Comparison of ENCODE assay signal across 26 cellular contexts in the genomic region with DNA sequence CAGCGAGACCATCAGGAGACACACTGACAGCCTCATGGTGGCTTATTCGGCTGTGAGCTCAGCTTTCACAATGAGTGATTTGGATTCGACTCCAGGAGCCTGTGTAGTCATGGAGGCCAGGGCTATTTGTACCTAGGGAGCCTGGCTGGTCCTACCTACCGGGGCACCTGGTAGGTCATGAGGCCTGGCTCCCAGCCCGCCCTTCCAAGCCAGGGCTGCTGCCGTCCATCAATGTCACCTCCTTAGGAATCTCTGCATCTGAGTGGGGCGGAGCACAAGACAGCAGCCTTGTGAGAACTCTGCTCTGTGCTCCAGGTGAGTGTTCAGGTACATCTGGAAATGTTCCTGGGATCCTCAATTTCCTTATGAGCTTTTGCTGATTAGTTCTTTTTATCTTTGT. TPM values are rescaled to one million over a fixed set of nuclear protein-coding genes. Genes with fewer than 3 reads are reported as not detected.
A peak's percentile ranks its signal among the peaks of the same experiment; 100 is the strongest.
DNase-seq lines count a peak whose midpoint lies in the region; ATAC-seq and TF ChIP-seq lines count a peak whose summit lies in the region.
"Had no signal": no experiment of that assay in that cellular context is flagged by ENCODE, and none has a peak within 500 bp of the region (broad histone marks: within the 10 kb centered on the region; RNA-seq: fewer than 3 reads in every experiment).

A gene with protein sequence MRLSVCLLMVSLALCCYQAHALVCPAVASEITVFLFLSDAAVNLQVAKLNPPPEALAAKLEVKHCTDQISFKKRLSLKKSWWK (minus strand): TSS at position 101 of the 400 bp plus-strand sequence. CDS start 65 bp downstream, at position 36.

- H3K79me2 ChIP-seq in trophoblast cell (ENCODE audit: control insufficient read depth, insufficient read depth, low read length, poor library complexity) = no peaks in the 10 kb centered on the region

- no peak within 1 kb of the TSS for H2BK120ac ChIP-seq in trophoblast cell (ENCODE audit: insufficient read depth, low read length, poor library complexity)

- TF ChIP-seq CTCF in type B pancreatic cell (conservative IDR thresholded peaks at IDR 0.05) = no peak

- no peaks in the 10 kb centered on the region for H3K4me1 ChIP-seq in trophoblast cell (ENCODE audit: control insufficient read depth in 1 of 2, insufficient read depth in 2 of 2, low read length in 2 of 2)
- H3K4me1 ChIP-seq: BE2C, BLaER1 had no signal

- no peak within 1 kb of the TSS for H2BK12ac ChIP-seq in trophoblast cell (ENCODE audit: low read length)

- H3K4me3 ChIP-seq in trophoblast cell (ENCODE audit: low read depth, low read length) = peak within 1 kb of the TSS; percentile 9
- H3K4me3 ChIP-seq: BLaER1 had no signal

- H3K9me3 ChIP-seq in T-helper 17 cell (ENCODE audit: control insufficient read depth, low read length, poor library complexity, severe bottlenecking) = no peaks in the 10 kb centered on the region
- H3K9me3 ChIP-seq in trophoblast cell (ENCODE audit: insufficient read depth, low read depth, low read length) = no peaks in the 10 kb centered on the region
- H3K9me3 ChIP-seq: BE2C, BLaER1 had no signal

- no peak within 1 kb of the TSS for H4K91ac ChIP-seq in trophoblast cell (ENCODE audit: low read depth, low read length)

- H3K79me1 ChIP-seq in trophoblast cell (ENCODE audit: low read length) = no peaks in the 10 kb centered on the region

- no peak within 1 kb of the TSS for H3K4ac ChIP-seq in trophoblast cell (ENCODE audit: low read depth, low read length)

- no peaks in the 10 kb centered on the region for H3K27me3 ChIP-seq in trophoblast cell (ENCODE audit: insufficient read depth, low read length)
- H3K27me3 ChIP-seq: BE2C, BLaER1 had no signal

- peaks cover 70% of the 10 kb centered on the region for H3K27me3 Mint-ChIP-seq in T-helper 17 cell
- H3K27me3 Mint-ChIP-seq in type B pancreatic cell = peaks cover 46% of the 10 kb centered on the region

- peak within 1 kb of the TSS; percentile 24 for H3K27ac Mint-ChIP-seq in T-helper 17 cell
- no peak within 1 kb of the TSS for H3K27ac Mint-ChIP-seq in type B pancreatic cell
- H3K27ac Mint-ChIP-seq: CD14-positive monocyte; CD4-positive, alpha-beta memory T cell; CD4-positive, CD25-positive, alpha-beta regulatory T cell had no signal

- H4K12ac ChIP-seq in trophoblast cell (ENCODE audit: low read depth, low read length) = no peak within 1 kb of the TSS

- H3K27ac ChIP-seq in trophoblast cell (ENCODE audit: low read depth, low read length) = no peak within 1 kb of the TSS
- H3K27ac ChIP-seq: BLaER1 had no signal

- no peaks in the 10 kb centered on the region for H3K4me1 Mint-ChIP-seq in T-helper 17 cell
- no peaks in the 10 kb centered on the region for H3K4me1 Mint-ChIP-seq in type B pancreatic cell (ENCODE audit: unreplicated experiment)
- H3K4me1 Mint-ChIP-seq: CD14-positive monocyte; CD4-positive, alpha-beta memory T cell; CD4-positive, CD25-positive, alpha-beta regulatory T cell; CD8-positive, alpha-beta memory T cell had no signal

- no peak within 1 kb of the TSS for H3K4me2 ChIP-seq in trophoblast cell (ENCODE audit: low read length)
- H3K4me2 ChIP-seq: BLaER1 had no signal

- H3K36me3 Mint-ChIP-seq in T-helper 17 cell (ENCODE audit: low read depth) (no peaks in the 10 kb centered on the region), type B pancreatic cell (no peaks in the 10 kb centered on the region)
- H3K36me3 Mint-ChIP-seq: CD14-positive monocyte; CD4-positive, alpha-beta memory T cell; CD4-positive, CD25-positive, alpha-beta regulatory T cell; CD8-positive, alpha-beta memory T cell had no signal

- no peak within 1 kb of the TSS for H3K4me3 Mint-ChIP-seq in T-helper 17 cell
- H3K4me3 Mint-ChIP-seq in type B pancreatic cell = no peak within 1 kb of the TSS
- H3K4me3 Mint-ChIP-seq: CD4-positive, alpha-beta memory T cell; CD4-positive, CD25-positive, alpha-beta regulatory T cell; CD8-positive, alpha-beta memory T cell had no signal

- H4K8ac ChIP-seq in trophoblast cell (ENCODE audit: low read depth, low read length) = no peak within 1 kb of the TSS

- ATAC-seq in T-helper 17 cell (no peak), GM18868 (IDR thresholded peaks at IDR 0.05; ENCODE audit: unreplicated experiment) (no peak)

- H3K9me3 Mint-ChIP-seq in type B pancreatic cell = no peaks in the 10 kb centered on the region
- H3K9me3 Mint-ChIP-seq: CD14-positive monocyte; CD4-positive, alpha-beta memory T cell; CD4-positive, CD25-positive, alpha-beta regulatory T cell; CD8-positive, alpha-beta memory T cell had no signal

- H3K23ac ChIP-seq in trophoblast cell (ENCODE audit: low read length) = no peak within 1 kb of the TSS

- no peak within 1 kb of the TSS for H3K18ac ChIP-seq in trophoblast cell (ENCODE audit: low read length)

- DNase-seq in ELF-1 (ENCODE audit: low read depth, low spot score) (peak; percentile 13), T-helper 17 cell (no peak), trophoblast cell (no peak), type B pancreatic cell (ENCODE audit: extremely low spot score, unreplicated experiment) (no peak), NCI-H1694 (lab: John Stamatoyannopoulos, UW) (no peak)
- DNase-seq: 8988T; ACHN; BE2C; C1 segment of cervical spinal cord; CD4-positive, alpha-beta memory T cell; CD4-positive, CD25-positive, alpha-beta regulatory T cell; CD8-positive, alpha-beta memory T cell; COR-L47; DMS 273 treated with DMSO at 0.1 percent for 48 hours; DMS153; DMS53; DMS79; DND-41; EL; GF-D8 had no signal

- H2AK5ac ChIP-seq in trophoblast cell (ENCODE audit: low read length) = no peak within 1 kb of the TSS

- no peak within 1 kb of the TSS for H2BK5ac ChIP-seq in trophoblast cell (ENCODE audit: low read depth, low read length, poor library complexity)

- H3K36me3 ChIP-seq in trophoblast cell (ENCODE audit: control insufficient read depth in 1 of 2, insufficient read depth in 2 of 2, low read length in 2 of 2) = no peaks in the 10 kb centered on the region
- H3K36me3 ChIP-seq: BE2C, BLaER1 had no signal

- no peak within 1 kb of the TSS for H3K14ac ChIP-seq in trophoblast cell (ENCODE audit: low read length)

- no CpG with 5 or more reads among the region's 7 CpGs for WGBS in trophoblast cell (ENCODE audit: extremely low coverage, insufficient coverage, insufficient read length)

- no peak within 1 kb of the TSS for H2AFZ ChIP-seq in trophoblast cell (ENCODE audit: insufficient read depth, low read length, poor library complexity)

- no peak within 1 kb of the TSS for H3K9ac ChIP-seq in trophoblast cell (ENCODE audit: low read length)
- H3K9ac ChIP-seq: BLaER1 had no signal

RNA-seq across cellular contexts. Expression of the gene that starts here (rescaled TPM):
- total RNA-seq in T-helper 17 cell (not detected), type B pancreatic cell (ENCODE audit: low replicate concordance) (not detected in 2 replicates)
- not detected in 2 replicates for polyA plus RNA-seq in trophoblast cell (2013)
- total RNA-seq: A673; CD4-positive, alpha-beta memory T cell; CD4-positive, CD25-positive, alpha-beta regulatory T cell; CD8-positive, alpha-beta memory T cell; Daoy had no signal
- polyA plus RNA-seq: AG04450; CD14-positive monocyte; CD4-positive, alpha-beta memory T cell; CD4-positive, CD25-positive, alpha-beta regulatory T cell; CD8-positive, alpha-beta memory T cell had no signal
